ENCODE assay signal across 12 cellular contexts in the genomic region with DNA sequence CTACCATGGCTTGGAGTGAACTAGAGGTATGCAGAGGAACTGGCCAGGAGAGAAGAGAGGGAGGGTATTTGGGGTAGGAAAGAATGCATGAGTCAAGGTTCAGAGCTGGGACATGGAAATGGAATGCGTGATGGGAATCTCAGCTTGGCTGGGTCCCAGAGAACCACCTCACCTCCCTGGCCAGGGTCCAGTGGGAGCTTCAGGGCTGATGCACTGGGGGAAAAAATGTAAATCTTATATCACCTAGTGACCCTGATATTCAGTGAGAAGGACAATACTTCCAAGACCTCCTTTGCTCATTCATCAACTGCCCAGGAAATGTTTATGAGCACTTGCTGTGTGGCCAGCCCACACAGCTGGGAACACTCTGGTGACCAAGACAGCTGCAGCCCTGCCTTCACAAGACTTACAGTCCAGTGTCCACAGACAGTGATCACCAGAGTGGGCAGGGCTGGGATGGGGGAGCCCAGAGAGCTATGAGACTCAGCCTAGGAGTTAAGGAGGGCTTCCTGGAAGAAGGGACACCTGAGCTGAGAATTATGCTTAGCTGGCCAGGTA. TPM values are rescaled to one million over a fixed set of nuclear protein-coding genes. Genes with fewer than 3 reads are reported as not detected.
A peak's percentile ranks its signal among the peaks of the same experiment; 100 is the strongest.
DNase-seq lines count a peak whose midpoint lies in the region; ATAC-seq and TF ChIP-seq lines count a peak whose summit lies in the region.
"Had no signal": no experiment of that assay in that cellular context is flagged by ENCODE, and none has a peak within 500 bp of the region (broad histone marks: within the 10 kb centered on the region; RNA-seq: fewer than 3 reads in every experiment).

No MANE protein-coding gene starts in this region.

- no peaks in the 10 kb centered on the region for H3K36me3 Mint-ChIP-seq in T-cell

- no peak overlapping the region for H3K4me3 Mint-ChIP-seq in T-cell

- H3K9me3 ChIP-seq in left lung: no peaks in the 10 kb centered on the region
- H3K9me3 ChIP-seq: BE2C had no signal

- H3K27me3 ChIP-seq in left lung: no peaks in the 10 kb centered on the region
- H3K27me3 ChIP-seq: BE2C had no signal

- H3K4me1 ChIP-seq in left lung: peaks cover 0 to 18% of the 10 kb centered on the region in 2 donors
- H3K4me1 ChIP-seq: BE2C had no signal

- in situ Hi-C loops in ACHN (cut with HindIII; ENCODE audit: low pct_ligation_motif_present, low pct_unique_long_range_greater_than_20kb, low sequenced_read_pairs): no loop called here

- peak; percentile 81 for ATAC-seq in left lung
- ATAC-seq in HG02610 (IDR thresholded peaks at IDR 0.05; ENCODE audit: unreplicated experiment): no peak
- ATAC-seq in T-cell (replicated peaks in 1 of 4): no peak

- H3K9me3 Mint-ChIP-seq in T-cell: no peaks in the 10 kb centered on the region

- H3K27ac ChIP-seq in left lung: no peak overlapping the region
- H3K27ac ChIP-seq: coronary artery had no signal

- no peaks in the 10 kb centered on the region for H3K4me1 Mint-ChIP-seq in T-cell

- H3K36me3 ChIP-seq in left lung: peaks cover 0 to 3% of the 10 kb centered on the region in 2 donors
- H3K36me3 ChIP-seq: BE2C had no signal

- H3K4me3 ChIP-seq in cardiac fibroblast (replicated peaks in 1 of 2; ENCODE audit: low read depth in 2 of 2, low read length in 2 of 2): no peak overlapping the region
- H3K4me3 ChIP-seq in left lung: no peak overlapping the region
- H3K4me3 ChIP-seq: coronary artery had no signal

- H3K27me3 Mint-ChIP-seq in T-cell: peaks cover 9 to 19% of the 10 kb centered on the region in 2 donors

- H3K27ac Mint-ChIP-seq in T-cell: no peak overlapping the region

- intact Hi-C loops in left lung (cut with DNase I): no loop called here

- POLR2A ChIA-PET in T-cell (lab: Charles Lee): no interaction called here

- TF ChIP-seq CTCF in cardiac fibroblast (IDR thresholded peaks at IDR 0.05; ENCODE audit: low read depth, low read length) (no peak), left lung (IDR thresholded peaks at IDR 0.05) (no peak)

- CTCF ChIA-PET in T-cell (lab: Charles Lee): no interaction called here

- DNase-seq in ACHN: peak; percentile 96
- DNase-seq in LHCN-M2 (ENCODE audit: low read depth): peak; percentile 79
- DNase-seq in cardiac fibroblast (ENCODE audit: low read depth in 2 of 2): peak; percentile 90 to 98
- no peak for DNase-seq in left lung
- no peak for DNase-seq in stimulated activated CD4-positive, alpha-beta T cell treated with anti-CD3 and anti-CD28 coated beads, Interleukin-15, amount 100 ng/mL, for 24 hours
- DNase-seq in T-cell: no peak
- no peak for DNase-seq in NCI-H187 (lab: John Stamatoyannopoulos, UW)
- DNase-seq: BE2C, right cardiac atrium, T-helper 2 cell had no signal

RNA-seq across cellular contexts. Expression of gene IGSF23, which starts 12.8 kb away (rescaled TPM):
- not detected in 2 replicates for total RNA-seq in LHCN-M2 (2014; rRNA removed)
- not detected for polyA plus RNA-seq in LHCN-M2 (2012)
- not detected for total RNA-seq in left lung
- not detected for total RNA-seq in T-cell
- total RNA-seq: right cardiac atrium had no signal
- polyA plus RNA-seq: right cardiac atrium had no signal

RNA-seq across cellular contexts. Expression of gene PVR, which starts 17.6 kb away (rescaled TPM):
- total RNA-seq in LHCN-M2 (2014; rRNA removed) (52.1 and 54.3 TPM in 2 replicates), left lung (10 to 100 TPM; 46.3 to 67.9 TPM), T-cell (1 to 10 TPM; 1.2 to 3.4 (median 2.8) TPM)
- 31.6 TPM for polyA plus RNA-seq in LHCN-M2 (2012)

RNA-seq across cellular contexts. Expression of gene CEACAM19, which starts 45.1 kb away (rescaled TPM):
- total RNA-seq in LHCN-M2 (2014; rRNA removed) (0.06 and 0.13 TPM in 2 replicates), left lung (1 to 10 TPM; 4.1 to 5.4 TPM), T-cell (1 to 10 TPM in 3 of 5 donors, under 1 TPM in 2; 0.57 to 2.7 (median 1.0) TPM)
- 0.68 TPM for polyA plus RNA-seq in LHCN-M2 (2012)

Comparison
In these comparisons a context has a peak if more than half of its experiments do, and no peak if none do; other contexts are left out.
1. DNase-seq: peak in ACHN (single experiment), LHCN-M2 (single experiment) and cardiac fibroblast (2 of 2); none in left lung (0 of 2), stimulated activated CD4-positive, alpha-beta T cell treated with anti-CD3 and anti-CD28 coated beads, Interleukin-15, amount 100 ng/mL, for 24 hours (single experiment), T-cell (0 of 34) and NCI-H187 (0 of 2).
2. RNA of gene PVR, which starts 17.6 kb away (total RNA-seq): 46.3 to 67.9 TPM in left lung and 52.1 to 54.3 TPM in LHCN-M2; 1.2 to 3.4 TPM in T-cell; every median in the first group is over 10 times any median in the second.